Comparison of ENCODE assay signal across 20 cellular contexts in the genomic region with DNA sequence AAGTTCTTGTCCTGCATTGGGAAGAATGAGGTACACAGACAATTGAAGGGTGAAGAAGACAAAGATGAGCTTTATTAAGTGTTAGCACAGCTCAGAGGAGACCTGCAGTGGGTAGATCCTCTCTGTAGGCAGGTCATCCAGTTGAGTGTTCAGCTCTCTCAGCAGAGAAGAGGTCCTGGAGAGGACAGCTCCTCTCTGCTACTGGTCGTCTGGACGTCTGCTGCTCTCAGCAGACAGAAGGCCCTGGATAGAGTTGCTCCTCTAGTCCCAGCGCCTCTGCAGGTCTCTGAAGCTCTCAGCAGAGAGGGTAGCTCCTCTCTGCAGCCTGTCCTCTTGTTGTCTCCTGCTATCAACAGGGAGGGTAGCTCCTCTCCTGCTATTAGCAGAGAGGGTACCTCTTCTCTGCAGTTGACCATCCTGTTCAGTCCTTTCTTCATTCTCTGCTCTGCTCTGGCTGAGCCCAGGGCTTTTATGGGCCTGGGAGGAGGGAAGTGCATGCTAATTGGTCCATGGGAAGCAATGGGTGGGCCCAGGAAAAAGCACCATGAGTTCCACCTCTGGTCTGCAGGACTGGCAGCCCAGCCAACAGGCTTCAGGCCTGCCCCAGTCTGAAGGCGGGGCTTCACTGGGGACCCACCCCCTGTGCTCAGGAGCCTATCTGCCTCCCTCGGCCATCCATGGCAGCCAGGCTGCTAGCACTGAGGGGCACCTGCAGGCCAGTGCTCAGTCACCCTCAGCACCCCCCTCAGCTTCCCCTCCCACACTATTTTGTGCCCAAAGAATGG. TPM values are rescaled to one million over a fixed set of nuclear protein-coding genes. Genes with fewer than 3 reads are reported as not detected.
A peak's percentile ranks its signal among the peaks of the same experiment; 100 is the strongest.
DNase-seq lines count a peak whose midpoint lies in the region; ATAC-seq and TF ChIP-seq lines count a peak whose summit lies in the region.
"Had no signal": no experiment of that assay in that cellular context is flagged by ENCODE, and none has a peak within 500 bp of the region (broad histone marks: within the 10 kb centered on the region; RNA-seq: fewer than 3 reads in every experiment).

No MANE protein-coding gene starts in this region.

- H3K14ac ChIP-seq in mesenchymal stem cell (ENCODE audit: low read length in 2 of 2): no peak overlapping the region

- ATAC-seq in upper lobe of right lung (peak; percentile 26), HG02571 (IDR thresholded peaks at IDR 0.05; ENCODE audit: unreplicated experiment) (no peak)

- H3K4ac ChIP-seq in mesenchymal stem cell (ENCODE audit: low read depth in 1 of 2, low read length in 2 of 2): no peak overlapping the region

- no peak overlapping the region for H4K91ac ChIP-seq in mesenchymal stem cell (ENCODE audit: low read length)

- no peaks in the 10 kb centered on the region for H3K4me1 ChIP-seq in mesenchymal stem cell (ENCODE audit: control insufficient read depth, insufficient read depth, low read depth, low read length)
- H3K4me1 ChIP-seq in upper lobe of right lung: no peaks in the 10 kb centered on the region

- no peak overlapping the region for H2BK120ac ChIP-seq in mesenchymal stem cell (ENCODE audit: low read depth, low read length)

- H2AFZ ChIP-seq in mesenchymal stem cell (ENCODE audit: low read depth, low read length): no peak overlapping the region

- no peak overlapping the region for H4K8ac ChIP-seq in mesenchymal stem cell (ENCODE audit: low read length)

- H2BK5ac ChIP-seq in mesenchymal stem cell (ENCODE audit: low read depth, low read length, poor library complexity, severe bottlenecking): no peak overlapping the region

- H3K18ac ChIP-seq in mesenchymal stem cell (ENCODE audit: low read depth in 1 of 2, low read length in 2 of 2): no peak overlapping the region

- no peaks in the 10 kb centered on the region for H3K79me1 ChIP-seq in mesenchymal stem cell (replicated peaks; ENCODE audit: low read length, poor library complexity, severe bottlenecking)

- intact Hi-C loops in upper lobe of right lung (cut with DNase I): no loop called here

- no peak overlapping the region for H3K4me2 ChIP-seq in mesenchymal stem cell (ENCODE audit: low read length, poor library complexity, severe bottlenecking)
- H3K4me2 ChIP-seq: SK-N-SH had no signal

- H2AK5ac ChIP-seq in mesenchymal stem cell (ENCODE audit: low read length, severe bottlenecking): no peak overlapping the region

- TF ChIP-seq CTCF in upper lobe of right lung (IDR thresholded peaks at IDR 0.05): no peak

- H2BK12ac ChIP-seq in mesenchymal stem cell (ENCODE audit: low read length in 2 of 2): no peak overlapping the region

- no peak overlapping the region for H3K4me3 ChIP-seq in H7 (ENCODE audit: insufficient read depth, low read depth, low read length)
- no peak overlapping the region for H3K4me3 ChIP-seq in mesenchymal stem cell (ENCODE audit: insufficient read depth in 1 of 2, low read depth in 1 of 2, low read length in 2 of 2)
- H3K4me3 ChIP-seq in upper lobe of right lung: no peak overlapping the region

- H3K36me3 ChIP-seq in H7 (replicated peaks; ENCODE audit: control insufficient read depth, insufficient read depth, low read length) (no peaks in the 10 kb centered on the region), mesenchymal stem cell (ENCODE audit: control insufficient read depth in 1 of 2, insufficient read depth in 2 of 2, low read depth in 1 of 2, low read length in 2 of 2) (no peaks in the 10 kb centered on the region), upper lobe of right lung (no peaks in the 10 kb centered on the region)

- H3K27me3 ChIP-seq in H7 (ENCODE audit: control insufficient read depth, insufficient read depth, low read length): no peaks in the 10 kb centered on the region
- H3K27me3 ChIP-seq in mesenchymal stem cell (ENCODE audit: control insufficient read depth in 1 of 2, insufficient read depth in 1 of 2, low read length in 2 of 2): no peaks in the 10 kb centered on the region
- no peaks in the 10 kb centered on the region for H3K27me3 ChIP-seq in upper lobe of right lung

- H3K9ac ChIP-seq in mesenchymal stem cell (ENCODE audit: low read length): no peak overlapping the region
- H3K9ac ChIP-seq: SK-N-SH had no signal

- H3K23ac ChIP-seq in mesenchymal stem cell (ENCODE audit: low read length in 2 of 2): no peak overlapping the region

- no peak overlapping the region for H3K27ac ChIP-seq in mesenchymal stem cell (ENCODE audit: low read length, poor library complexity, severe bottlenecking)
- H3K27ac ChIP-seq in upper lobe of right lung: no peak overlapping the region
- H3K27ac ChIP-seq: C4-2B had no signal

- H3K9me3 ChIP-seq in mesenchymal stem cell (ENCODE audit: control insufficient read depth, low read length) (no peaks in the 10 kb centered on the region), upper lobe of right lung (no peaks in the 10 kb centered on the region)
- H3K9me3 ChIP-seq: SK-N-SH had no signal

- WGBS in mesenchymal stem cell: 68% methylated on average over 4 of the region's 5 CpGs

- peak; percentile 10 for DNase-seq in H7
- DNase-seq in mesenchymal stem cell: peak; percentile 4
- DNase-seq in upper lobe of right lung: no peak
- no peak for DNase-seq in activated CD4-positive, alpha-beta T cell treated with anti-CD3 and anti-CD28 coated beads for 1 hour
- DNase-seq in activated CD4-positive, alpha-beta T cell treated with anti-CD3 and anti-CD28 coated beads, Interleukin-2, amount 50 U/mL, for 4 hours: no peak
- DNase-seq: ACHN, DMS79, KG1, MV-4-11, NCI-H1694 treated with DMSO at 0.1 percent for 48 hours, NCI-H748 treated with DMSO at 0.1 percent for 48 hours, OCI-M1, RPMI8226, SHP77 treated with DMSO at 0.1 percent for 48 hours, SK-N-SH had no signal

- H2BK15ac ChIP-seq in mesenchymal stem cell (ENCODE audit: low read depth, poor library complexity, severe bottlenecking): no peak overlapping the region

TF ChIP-seq in PFSK-1, 5 proteins besides CTCF, POLR2A, EP300 and RAD21:
- TF ChIP-seq REST (IDR thresholded peaks at IDR 0.05; ENCODE audit: insufficient read depth in 1 of 2, low read depth in 2 of 2, low read length in 2 of 2) (peak; percentile 36 to 73; a peak in 2 of 4 replicates), SIN3A (IDR thresholded peaks at IDR 0.05; ENCODE audit: borderline replicate concordance, insufficient read depth, low read length) (no peak), POLR2AphosphoS5 (IDR thresholded peaks at IDR 0.05; ENCODE audit: low read depth, low read length) (no peak)

RNA-seq across cellular contexts. Expression of gene IBSP, which starts 54.1 kb away (rescaled TPM):
- total RNA-seq in H7 (2014; rRNA removed; shearing (Covaris generic)): not detected in 2 replicates
- not detected for polyA plus RNA-seq in PFSK-1 (2012; ENCODE audit: insufficient read length, low read depth)
- not detected for polyA plus RNA-seq in mesenchymal stem cell (2013, experiment 1 of 2)
- not detected for polyA plus RNA-seq in mesenchymal stem cell (2013, experiment 2 of 2)
- total RNA-seq in upper lobe of right lung: not detected
- total RNA-seq: G401, NCI-H460 had no signal
- polyA plus RNA-seq: SK-N-SH had no signal

Comparison
In these comparisons a context has a peak if more than half of its experiments do, and no peak if none do; other contexts are left out.
1. DNase-seq: peak in H7 (single experiment) and mesenchymal stem cell (single experiment); none in upper lobe of right lung (single experiment), activated CD4-positive, alpha-beta T cell treated with anti-CD3 and anti-CD28 coated beads for 1 hour (single experiment) and activated CD4-positive, alpha-beta T cell treated with anti-CD3 and anti-CD28 coated beads, Interleukin-2, amount 50 U/mL, for 4 hours (0 of 2).